In genomic region chr16:85611205-85611454, GRCh38 we compare ENCODE assay signal across 1 cellular context.
TF ChIP-seq lines count a peak whose summit lies in the region.

No MANE protein-coding gene starts in this region.

TF ChIP-seq in IMR-90, 13 proteins besides CTCF, POLR2A, EP300 and RAD21 (continued from another document):
- TF ChIP-seq ELK1 (IDR thresholded peaks at IDR 0.05; ENCODE audit: borderline replicate concordance, low read depth, low read length), result no peak
- no peak for TF ChIP-seq BHLHE40 (IDR thresholded peaks at IDR 0.05; ENCODE audit: low read depth, low read length)
- no peak for TF ChIP-seq MAZ (IDR thresholded peaks at IDR 0.05; ENCODE audit: borderline replicate concordance, low read depth, low read length)
- TF ChIP-seq CEBPB (IDR thresholded peaks at IDR 0.05; ENCODE audit: low read depth, low read length), result no peak
- TF ChIP-seq MAFK (IDR thresholded peaks at IDR 0.05; ENCODE audit: low read depth, low read length), result no peak
